In genomic region chr13:49246850-49247721, GRCh38 we compare ENCODE assay signal across 8 cellular contexts. TPM values are rescaled to one million over a fixed set of nuclear protein-coding genes. Genes with fewer than 3 reads are reported as not detected.
DNase-seq lines count a peak whose midpoint lies in the region; ATAC-seq and FAIRE-seq lines count a peak whose summit lies in the region.

No MANE protein-coding gene starts in this region.

- peaks cover 3% of the 10 kb centered on the region for H3K27me3 Mint-ChIP-seq in activated naive CD4-positive, alpha-beta T cell treated with anti-CD3 and anti-CD28 coated beads for 36 hours (ENCODE audit: low read depth)

- H3K27ac ChIP-seq in adipose tissue (ENCODE audit: low read depth, low read length): peak overlapping the region; percentile 56
- H3K27ac ChIP-seq in subcutaneous abdominal adipose tissue (ENCODE audit: low read depth, low read length): peak overlapping the region; percentile 92

- H3K27ac Mint-ChIP-seq in activated naive CD4-positive, alpha-beta T cell treated with anti-CD3 and anti-CD28 coated beads for 36 hours: peak overlapping the region; percentile 92

- peaks cover 0 to 21% (median 17%) of the 10 kb centered on the region in 5 donors for H3K4me1 ChIP-seq in subcutaneous abdominal adipose tissue (ENCODE audit: control insufficient read depth in 5 of 5, insufficient read depth in 5 of 5, low read length in 5 of 5)

- H3K4me3 ChIP-seq in subcutaneous abdominal adipose tissue (ENCODE audit: low read depth in 1 of 5, low read length in 5 of 5): peak overlapping the region; percentile 82 to 99 (median 92)

- peak overlapping the region; percentile 98 for H3K4me3 Mint-ChIP-seq in activated naive CD4-positive, alpha-beta T cell treated with anti-CD3 and anti-CD28 coated beads for 36 hours

- peak; percentile 26 for ATAC-seq in HG03280 (IDR thresholded peaks at IDR 0.05; ENCODE audit: unreplicated experiment)

- no peaks in the 10 kb centered on the region for H3K9me3 Mint-ChIP-seq in activated naive CD4-positive, alpha-beta T cell treated with anti-CD3 and anti-CD28 coated beads for 36 hours

- peaks cover 0 to 5% (median 2%) of the 10 kb centered on the region in 5 donors for H3K36me3 ChIP-seq in subcutaneous abdominal adipose tissue (ENCODE audit: control insufficient read depth in 5 of 5, insufficient read depth in 5 of 5, low read length in 5 of 5)

- peaks cover 0 to 2% (median 0%) of the 10 kb centered on the region in 5 donors for H3K9me3 ChIP-seq in subcutaneous abdominal adipose tissue (ENCODE audit: control insufficient read depth in 5 of 5, low read length in 5 of 5)

- H3K36me3 Mint-ChIP-seq in activated naive CD4-positive, alpha-beta T cell treated with anti-CD3 and anti-CD28 coated beads for 36 hours (ENCODE audit: low read depth): peaks cover 6% of the 10 kb centered on the region

- DNase-seq in activated naive CD4-positive, alpha-beta T cell treated with anti-CD3 and anti-CD28 coated beads for 36 hours: no peak
- no peak for DNase-seq in activated naive CD4-positive, alpha-beta T cell (lab: John Stamatoyannopoulos, UW)
- DNase-seq in iris pigment epithelial cell (ENCODE audit: low read depth) (peak; percentile 5), urothelium cell line (ENCODE audit: low spot score) (no peak)
- no peak for DNase-seq in stimulated activated CD4-positive, alpha-beta T cell treated with anti-CD3 and anti-CD28 coated beads, Interleukin-12 subunit alpha, Interleukin-12 subunit beta, amount 100 ng/mL, for 4 hours

- peaks cover 31% of the 10 kb centered on the region for H3K4me1 Mint-ChIP-seq in activated naive CD4-positive, alpha-beta T cell treated with anti-CD3 and anti-CD28 coated beads for 36 hours (ENCODE audit: low read depth)

- CTCF ChIA-PET in activated naive CD4-positive, alpha-beta T cell treated with anti-CD3 and anti-CD28 coated beads for 36 hours (lab: Charles Lee): interaction anchor here (1.0 to 2.6 kb wide), 3 partner anchors 31 to 360 kb away, joined by 4 to 17 read pairs (median 4); no protein-coding TSS in a partner anchor

- intact Hi-C loops in activated naive CD4-positive, alpha-beta T cell treated with anti-CD3 and anti-CD28 coated beads for 36 hours (cut with micrococcal nuclease): loop anchor here (1.0 to 5.0 kb wide), 8 partner anchors 26 to 595 kb away; partner anchors contain the start of genes CYSLTR2, EBPL, KPNA3 and MLNR

- 15 to 17% (median 17%) methylated on average over 6 of the region's 6 CpGs for WGBS in adipose tissue, 3 donors

- peak overlapping the region; percentile 88 to 100 (median 95) for H3K9ac ChIP-seq in subcutaneous abdominal adipose tissue (ENCODE audit: low read length in 5 of 5)

- FAIRE-seq in urothelium cell line (lab: Jason Lieb, UNC): no peak

- H3K27me3 ChIP-seq in subcutaneous abdominal adipose tissue (ENCODE audit: control insufficient read depth in 5 of 5, insufficient read depth in 4 of 5, low read length in 5 of 5): no peaks in the 10 kb centered on the region

RNA-seq across cellular contexts. Expression of gene CDADC1, which starts 0.6 kb away (rescaled TPM):
- total RNA-seq in activated naive CD4-positive, alpha-beta T cell treated with anti-CD3 and anti-CD28 coated beads for 36 hours: 10 to 100 TPM; 13.2 to 14.7 TPM
- polyA plus RNA-seq in adipose tissue: 10 to 100 TPM in 1 of 3 donors, 1 to 10 TPM in 2; 2.5 to 10.3 (median 5.7) TPM

RNA-seq across cellular contexts. Expression of gene MLNR, which starts 26.9 kb away (rescaled TPM):
- not detected for total RNA-seq in activated naive CD4-positive, alpha-beta T cell treated with anti-CD3 and anti-CD28 coated beads for 36 hours
- under 1 TPM in 1 of 3 donors, not detected in 2; 0.06 TPM for polyA plus RNA-seq in adipose tissue
